In genomic region chr12:1500095-1500801, GRCh38 we compare ENCODE assay signal across 1 cellular context.
A peak's percentile ranks its signal among the peaks of the same experiment; 100 is the strongest.
TF ChIP-seq lines count a peak whose summit lies in the region.

No MANE protein-coding gene starts in this region.

TF ChIP-seq in K562, 482 proteins besides CTCF, POLR2A, EP300 and RAD21 (continued from another document and continues in another):
- TF ChIP-seq ZNF318 (IDR thresholded peaks at IDR 0.05; ENCODE audit: borderline replicate concordance in 1 of 2, low read depth in 1 of 2) (0 out of 4 replicates have a peak, but pooled peaks of 1 of the 2 experiments have one; percentile 21), MTA1 (IDR thresholded peaks at IDR 0.05; ENCODE audit: borderline replicate concordance) (no peak), ZNF280A (IDR thresholded peaks at IDR 0.05; ENCODE audit: low read depth, partially characterized antibody) (no peak), HMG20B (CRISPR knock-in tag; IDR thresholded peaks at IDR 0.05) (no peak), HMGXB4 (CRISPR knock-in tag; IDR thresholded peaks at IDR 0.05) (no peak), CHD4 (IDR thresholded peaks at IDR 0.05; ENCODE audit: insufficient read depth, insufficient replicate concordance, low read depth, low read length, poor library complexity, severe bottlenecking) (no peak), ADNP (tag; IDR thresholded peaks at IDR 0.05) (no peak), USF1 (CRISPR knock-in tag; IDR thresholded peaks at IDR 0.05) (peak; percentile 4; the same call in 1 of the 2 replicates), SFPQ (IDR thresholded peaks at IDR 0.05; ENCODE audit: low read depth, low read length) (no peak), ZMIZ1 (IDR thresholded peaks at IDR 0.05; ENCODE audit: low read depth in 2 of 2, low read length in 2 of 2) (no peak), THRAP3 (IDR thresholded peaks at IDR 0.05; ENCODE audit: borderline replicate concordance) (no peak), FOXJ2 (tag; IDR thresholded peaks at IDR 0.05) (no peak), ZNF507 (tag; conservative IDR thresholded peaks at IDR 0.05) (no peak), ZNF354B (CRISPR knock-in tag; IDR thresholded peaks at IDR 0.05) (no peak), SUPT5H (IDR thresholded peaks at IDR 0.05) (peak; percentile 65), WHSC1 (IDR thresholded peaks at IDR 0.05; ENCODE audit: low read length) (no peak), HNRNPLL (IDR thresholded peaks at IDR 0.05; ENCODE audit: low read depth, low read length, poor library complexity, severe bottlenecking) (no peak), ELF2 (CRISPR knock-in tag; IDR thresholded peaks at IDR 0.05) (no peak), ZBTB1 (CRISPR knock-in tag; IDR thresholded peaks at IDR 0.05; ENCODE audit: borderline replicate concordance, low read depth) (no peak), SLC30A9 (CRISPR knock-in tag; IDR thresholded peaks at IDR 0.05) (no peak), ZC3H8 (IDR thresholded peaks at IDR 0.05) (no peak), ARID4B (CRISPR knock-in tag; IDR thresholded peaks at IDR 0.05) (peak; percentile 58; the same call in 1 of the 2 replicates), MBD1 (CRISPR knock-in tag; IDR thresholded peaks at IDR 0.05) (no peak), NUFIP1 (IDR thresholded peaks at IDR 0.05; ENCODE audit: partially characterized antibody) (no peak), ARID2 (IDR thresholded peaks at IDR 0.05) (no peak)
